1 cellular context compared by ENCODE assay signal in the genomic region with DNA sequence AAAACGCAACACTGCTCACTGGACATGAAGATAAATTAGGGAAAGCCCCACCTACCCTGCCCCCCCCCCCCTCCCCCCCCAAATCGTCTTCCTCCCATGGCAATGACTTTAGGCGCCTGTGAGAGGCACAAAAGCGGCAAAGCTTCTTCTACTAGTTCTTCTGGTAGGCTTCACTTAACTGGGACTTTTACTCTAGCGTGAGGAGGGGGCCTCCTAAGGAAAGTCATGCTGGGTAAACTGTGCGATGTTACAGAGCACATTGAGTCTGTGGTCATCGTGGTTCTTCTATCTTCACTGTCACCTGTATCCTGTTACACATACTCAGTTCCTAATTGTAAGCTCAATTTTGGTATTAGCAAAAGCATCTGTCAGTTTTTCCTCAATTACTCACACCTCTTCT.
TF ChIP-seq lines count a peak whose summit lies in the region.

No MANE protein-coding gene starts in this region.

TF ChIP-seq in K562, 482 proteins besides CTCF, POLR2A, EP300 and RAD21 (continued from another document and continues in another):
- TF ChIP-seq CTBP1 (IDR thresholded peaks at IDR 0.05; ENCODE audit: borderline replicate concordance): 0 out of 2 replicates have a peak, but pooled peaks have one; percentile 20
- TF ChIP-seq, protein P1, sequence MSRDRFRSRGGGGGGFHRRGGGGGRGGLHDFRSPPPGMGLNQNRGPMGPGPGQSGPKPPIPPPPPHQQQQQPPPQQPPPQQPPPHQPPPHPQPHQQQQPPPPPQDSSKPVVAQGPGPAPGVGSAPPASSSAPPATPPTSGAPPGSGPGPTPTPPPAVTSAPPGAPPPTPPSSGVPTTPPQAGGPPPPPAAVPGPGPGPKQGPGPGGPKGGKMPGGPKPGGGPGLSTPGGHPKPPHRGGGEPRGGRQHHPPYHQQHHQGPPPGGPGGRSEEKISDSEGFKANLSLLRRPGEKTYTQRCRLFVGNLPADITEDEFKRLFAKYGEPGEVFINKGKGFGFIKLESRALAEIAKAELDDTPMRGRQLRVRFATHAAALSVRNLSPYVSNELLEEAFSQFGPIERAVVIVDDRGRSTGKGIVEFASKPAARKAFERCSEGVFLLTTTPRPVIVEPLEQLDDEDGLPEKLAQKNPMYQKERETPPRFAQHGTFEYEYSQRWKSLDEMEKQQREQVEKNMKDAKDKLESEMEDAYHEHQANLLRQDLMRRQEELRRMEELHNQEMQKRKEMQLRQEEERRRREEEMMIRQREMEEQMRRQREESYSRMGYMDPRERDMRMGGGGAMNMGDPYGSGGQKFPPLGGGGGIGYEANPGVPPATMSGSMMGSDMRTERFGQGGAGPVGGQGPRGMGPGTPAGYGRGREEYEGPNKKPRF (IDR thresholded peaks at IDR 0.05; ENCODE audit: low read depth, low read length): no peak
- TF ChIP-seq DPF2 (IDR thresholded peaks at IDR 0.05): peak; percentile 59; the same call in 1 of the 2 replicates
- no peak for TF ChIP-seq TBP (optimal IDR thresholded peaks at IDR 0.05; ENCODE audit: low read depth, low read length)
- TF ChIP-seq ZNF347 (CRISPR knock-in tag; IDR thresholded peaks at IDR 0.05; ENCODE audit: low read depth): no peak
- no peak for TF ChIP-seq BCOR (IDR thresholded peaks at IDR 0.05)
- TF ChIP-seq CBFA2T3 (IDR thresholded peaks at IDR 0.05): peak; percentile 60; the same call in 1 of the 2 replicates
- TF ChIP-seq, protein P2, sequence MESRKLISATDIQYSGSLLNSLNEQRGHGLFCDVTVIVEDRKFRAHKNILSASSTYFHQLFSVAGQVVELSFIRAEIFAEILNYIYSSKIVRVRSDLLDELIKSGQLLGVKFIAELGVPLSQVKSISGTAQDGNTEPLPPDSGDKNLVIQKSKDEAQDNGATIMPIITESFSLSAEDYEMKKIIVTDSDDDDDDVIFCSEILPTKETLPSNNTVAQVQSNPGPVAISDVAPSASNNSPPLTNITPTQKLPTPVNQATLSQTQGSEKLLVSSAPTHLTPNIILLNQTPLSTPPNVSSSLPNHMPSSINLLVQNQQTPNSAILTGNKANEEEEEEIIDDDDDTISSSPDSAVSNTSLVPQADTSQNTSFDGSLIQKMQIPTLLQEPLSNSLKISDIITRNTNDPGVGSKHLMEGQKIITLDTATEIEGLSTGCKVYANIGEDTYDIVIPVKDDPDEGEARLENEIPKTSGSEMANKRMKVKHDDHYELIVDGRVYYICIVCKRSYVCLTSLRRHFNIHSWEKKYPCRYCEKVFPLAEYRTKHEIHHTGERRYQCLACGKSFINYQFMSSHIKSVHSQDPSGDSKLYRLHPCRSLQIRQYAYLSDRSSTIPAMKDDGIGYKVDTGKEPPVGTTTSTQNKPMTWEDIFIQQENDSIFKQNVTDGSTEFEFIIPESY (CRISPR knock-in tag; IDR thresholded peaks at IDR 0.05): no peak
- no peak for TF ChIP-seq MBD2 (IDR thresholded peaks at IDR 0.05; ENCODE audit: borderline replicate concordance, low read depth)
- TF ChIP-seq, protein P3, sequence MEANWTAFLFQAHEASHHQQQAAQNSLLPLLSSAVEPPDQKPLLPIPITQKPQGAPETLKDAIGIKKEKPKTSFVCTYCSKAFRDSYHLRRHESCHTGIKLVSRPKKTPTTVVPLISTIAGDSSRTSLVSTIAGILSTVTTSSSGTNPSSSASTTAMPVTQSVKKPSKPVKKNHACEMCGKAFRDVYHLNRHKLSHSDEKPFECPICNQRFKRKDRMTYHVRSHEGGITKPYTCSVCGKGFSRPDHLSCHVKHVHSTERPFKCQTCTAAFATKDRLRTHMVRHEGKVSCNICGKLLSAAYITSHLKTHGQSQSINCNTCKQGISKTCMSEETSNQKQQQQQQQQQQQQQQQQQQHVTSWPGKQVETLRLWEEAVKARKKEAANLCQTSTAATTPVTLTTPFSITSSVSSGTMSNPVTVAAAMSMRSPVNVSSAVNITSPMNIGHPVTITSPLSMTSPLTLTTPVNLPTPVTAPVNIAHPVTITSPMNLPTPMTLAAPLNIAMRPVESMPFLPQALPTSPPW (CRISPR knock-in tag; IDR thresholded peaks at IDR 0.05): peak; percentile 76
- TF ChIP-seq, protein P4, sequence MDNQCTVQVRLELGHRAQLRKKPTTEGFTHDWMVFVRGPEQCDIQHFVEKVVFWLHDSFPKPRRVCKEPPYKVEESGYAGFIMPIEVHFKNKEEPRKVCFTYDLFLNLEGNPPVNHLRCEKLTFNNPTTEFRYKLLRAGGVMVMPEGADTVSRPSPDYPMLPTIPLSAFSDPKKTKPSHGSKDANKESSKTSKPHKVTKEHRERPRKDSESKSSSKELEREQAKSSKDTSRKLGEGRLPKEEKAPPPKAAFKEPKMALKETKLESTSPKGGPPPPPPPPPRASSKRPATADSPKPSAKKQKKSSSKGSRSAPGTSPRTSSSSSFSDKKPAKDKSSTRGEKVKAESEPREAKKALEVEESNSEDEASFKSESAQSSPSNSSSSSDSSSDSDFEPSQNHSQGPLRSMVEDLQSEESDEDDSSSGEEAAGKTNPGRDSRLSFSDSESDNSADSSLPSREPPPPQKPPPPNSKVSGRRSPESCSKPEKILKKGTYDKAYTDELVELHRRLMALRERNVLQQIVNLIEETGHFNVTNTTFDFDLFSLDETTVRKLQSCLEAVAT (IDR thresholded peaks at IDR 0.05): peak in 1 of 2 experiments; percentile 74; a peak in 1 of 4 replicates
- no peak for TF ChIP-seq FOXA1 (IDR thresholded peaks at IDR 0.05; ENCODE audit: borderline replicate concordance)
- TF ChIP-seq CCNT2 (IDR thresholded peaks at IDR 0.05; ENCODE audit: borderline replicate concordance, extremely low read depth, insufficient read length, low read depth, low read length): peak; percentile 4
- TF ChIP-seq PTBP1 (IDR thresholded peaks at IDR 0.05; ENCODE audit: low read depth, low read length): no peak
- TF ChIP-seq ELF1 (tag; IDR thresholded peaks at IDR 0.05): no peak
- no peak for TF ChIP-seq ZBED1 (IDR thresholded peaks at IDR 0.05)
- TF ChIP-seq TGIF2 (CRISPR knock-in tag; IDR thresholded peaks at IDR 0.05): no peak
- TF ChIP-seq, protein P5, sequence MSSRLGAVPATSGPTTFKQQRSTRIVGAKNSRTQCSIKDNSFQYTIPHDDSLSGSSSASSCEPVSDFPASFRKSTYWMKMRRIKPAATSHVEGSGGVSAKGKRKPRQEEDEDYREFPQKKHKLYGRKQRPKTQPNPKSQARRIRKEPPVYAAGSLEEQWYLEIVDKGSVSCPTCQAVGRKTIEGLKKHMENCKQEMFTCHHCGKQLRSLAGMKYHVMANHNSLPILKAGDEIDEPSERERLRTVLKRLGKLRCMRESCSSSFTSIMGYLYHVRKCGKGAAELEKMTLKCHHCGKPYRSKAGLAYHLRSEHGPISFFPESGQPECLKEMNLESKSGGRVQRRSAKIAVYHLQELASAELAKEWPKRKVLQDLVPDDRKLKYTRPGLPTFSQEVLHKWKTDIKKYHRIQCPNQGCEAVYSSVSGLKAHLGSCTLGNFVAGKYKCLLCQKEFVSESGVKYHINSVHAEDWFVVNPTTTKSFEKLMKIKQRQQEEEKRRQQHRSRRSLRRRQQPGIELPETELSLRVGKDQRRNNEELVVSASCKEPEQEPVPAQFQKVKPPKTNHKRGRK (tag; IDR thresholded peaks at IDR 0.05): no peak
- TF ChIP-seq ZNF407 (IDR thresholded peaks at IDR 0.05; ENCODE audit: low read depth): no peak
- no peak for TF ChIP-seq MAZ (CRISPR knock-in tag; conservative IDR thresholded peaks at IDR 0.05 in 1 of 2, IDR thresholded peaks at IDR 0.05 in 1 of 2)
- no peak for TF ChIP-seq LARP7 (IDR thresholded peaks at IDR 0.05)
- TF ChIP-seq NCOR1 (IDR thresholded peaks at IDR 0.05): peak; percentile 11; the same call in 1 of the 2 replicates
- no peak for TF ChIP-seq RREB1 (CRISPR knock-in tag; IDR thresholded peaks at IDR 0.05)
- TF ChIP-seq CREB3 (tag; conservative IDR thresholded peaks at IDR 0.05; ENCODE audit: low read depth): no peak
- TF ChIP-seq JUN (IDR thresholded peaks at IDR 0.05; ENCODE audit: borderline replicate concordance, low read depth, low read length): no peak
- no peak for TF ChIP-seq JUN (CRISPR knock-in tag; IDR thresholded peaks at IDR 0.05; ENCODE audit: borderline replicate concordance)
- no peak for TF ChIP-seq KAT2B (IDR thresholded peaks at IDR 0.05; ENCODE audit: low read depth, low read length)
